Comparison of ENCODE assay signal across 10 cellular contexts in the genomic region with DNA sequence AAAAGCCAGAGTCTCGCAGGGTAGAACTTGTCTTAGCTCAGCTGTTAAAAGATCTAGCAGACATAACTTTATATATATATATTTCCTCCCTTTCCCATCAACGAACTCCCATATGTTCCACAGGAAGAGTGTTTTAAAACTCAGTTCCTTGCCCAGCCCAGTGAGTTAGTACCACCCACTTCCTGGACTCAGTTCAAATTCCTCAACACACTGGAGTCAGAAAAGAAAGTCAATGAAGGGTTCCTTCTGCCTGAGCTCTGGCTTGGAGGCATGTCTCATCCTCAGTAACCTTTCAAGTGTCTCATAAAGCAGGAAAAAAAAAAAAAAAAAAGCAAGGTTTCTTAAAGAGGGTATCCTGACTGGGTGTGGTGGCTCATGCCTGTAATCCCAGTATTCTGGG. TPM values are rescaled to one million over a fixed set of nuclear protein-coding genes. Genes with fewer than 3 reads are reported as not detected.
DNase-seq lines count a peak whose midpoint lies in the region; ATAC-seq and TF ChIP-seq lines count a peak whose summit lies in the region.
"Had no signal": no experiment of that assay in that cellular context is flagged by ENCODE, and none has a peak within 500 bp of the region (broad histone marks: within the 10 kb centered on the region; RNA-seq: fewer than 3 reads in every experiment).

No MANE protein-coding gene starts in this region.

- DNase-seq in activated CD4-positive, alpha-beta T cell treated with anti-CD3 and anti-CD28 coated beads for 36 hours: no peak
- DNase-seq in activated CD4-positive, alpha-beta T cell treated with anti-CD3 and anti-CD28 coated beads for 1 hour: no peak
- no peak for DNase-seq in left cardiac atrium
- DNase-seq in stimulated activated naive B cell treated with anti-CD40 and anti-IgM and Interleukin-4, amounts not matched to agents 10 μg/mL and 1 μg/mL and 100 μg/mL, for 72 hours: no peak
- no peak for DNase-seq in effector CD8-positive, alpha-beta T cell (lab: John Stamatoyannopoulos, UW)
- no peak for DNase-seq in nephron progenitor cell
- DNase-seq: activated T-cell treated with anti-CD3 and anti-CD28 coated beads, Interleukin-2, amount 50 U/mL, for 4 hours; NCI-H1105 treated with DMSO at 0.1 percent for 48 hours had no signal

- H3K27me3 Mint-ChIP-seq in activated CD4-positive, alpha-beta T cell treated with anti-CD3 and anti-CD28 coated beads for 36 hours: no peaks in the 10 kb centered on the region
- H3K27me3 Mint-ChIP-seq in activated naive CD8-positive, alpha-beta T cell: no peaks in the 10 kb centered on the region
- no peaks in the 10 kb centered on the region for H3K27me3 Mint-ChIP-seq in stimulated activated naive B cell treated with anti-CD40 and anti-IgM and Interleukin-4, amounts not matched to agents 10 μg/mL and 1 μg/mL and 100 μg/mL, for 72 hours
- H3K27me3 Mint-ChIP-seq in nephron progenitor cell (ENCODE audit: low read depth, poor library complexity): no peaks in the 10 kb centered on the region

- H3K4me3 Mint-ChIP-seq in activated CD4-positive, alpha-beta T cell treated with anti-CD3 and anti-CD28 coated beads for 36 hours: no peak overlapping the region
- peak overlapping the region; percentile 72 for H3K4me3 Mint-ChIP-seq in activated naive CD8-positive, alpha-beta T cell
- peak overlapping the region in 1 of 2 donors; percentile 54 for H3K4me3 Mint-ChIP-seq in stimulated activated naive B cell treated with anti-CD40 and anti-IgM and Interleukin-4, amounts not matched to agents 10 μg/mL and 1 μg/mL and 100 μg/mL, for 72 hours
- H3K4me3 Mint-ChIP-seq in nephron progenitor cell: no peak overlapping the region

- H3K36me3 Mint-ChIP-seq in activated CD4-positive, alpha-beta T cell treated with anti-CD3 and anti-CD28 coated beads for 36 hours (ENCODE audit: low read depth): peaks cover 73% of the 10 kb centered on the region
- H3K36me3 Mint-ChIP-seq in activated naive CD8-positive, alpha-beta T cell: peaks cover 11% of the 10 kb centered on the region
- peaks cover 50 to 70% of the 10 kb centered on the region in 2 donors for H3K36me3 Mint-ChIP-seq in stimulated activated naive B cell treated with anti-CD40 and anti-IgM and Interleukin-4, amounts not matched to agents 10 μg/mL and 1 μg/mL and 100 μg/mL, for 72 hours
- H3K36me3 Mint-ChIP-seq in nephron progenitor cell (ENCODE audit: low read depth): peaks cover 51% of the 10 kb centered on the region

- POLR2A ChIA-PET in activated CD4-positive, alpha-beta T cell treated with anti-CD3 and anti-CD28 coated beads for 36 hours (lab: Charles Lee): no interaction called here

- H3K27ac Mint-ChIP-seq in activated CD4-positive, alpha-beta T cell treated with anti-CD3 and anti-CD28 coated beads for 36 hours: peak overlapping the region; percentile 78
- H3K27ac Mint-ChIP-seq in activated naive CD8-positive, alpha-beta T cell: peak overlapping the region; percentile 89
- peak overlapping the region; percentile 37 for H3K27ac Mint-ChIP-seq in stimulated activated naive B cell treated with anti-CD40 and anti-IgM and Interleukin-4, amounts not matched to agents 10 μg/mL and 1 μg/mL and 100 μg/mL, for 72 hours
- H3K27ac Mint-ChIP-seq in nephron progenitor cell: no peak overlapping the region

- peak; percentile 37 for ATAC-seq in activated CD4-positive, alpha-beta T cell treated with anti-CD3 and anti-CD28 coated beads for 36 hours
- ATAC-seq in left cardiac atrium (peak; percentile 46 to 66), HG02623 (IDR thresholded peaks at IDR 0.05; ENCODE audit: unreplicated experiment) (no peak)
- no peak for ATAC-seq in stimulated activated naive B cell treated with anti-CD40 and anti-IgM and Interleukin-4, amounts not matched to agents 10 μg/mL and 1 μg/mL and 100 μg/mL, for 72 hours (replicated peaks)

- CTCF ChIA-PET in activated CD4-positive, alpha-beta T cell treated with anti-CD3 and anti-CD28 coated beads for 36 hours (lab: Charles Lee): interaction anchor here (0.6 to 2.9 kb wide), 3 partner anchors 9 to 30 kb away, joined by 3 to 16 read pairs (median 5); no protein-coding TSS in a partner anchor

- intact Hi-C loops in activated CD4-positive, alpha-beta T cell treated with anti-CD3 and anti-CD28 coated beads for 36 hours (cut with DNase I, micrococcal nuclease): no loop called here
- intact Hi-C loops in left cardiac atrium (cut with DNase I): no loop called here

- TF ChIP-seq CTCF in nephron progenitor cell (IDR thresholded peaks at IDR 0.05): no peak

- peaks cover 74% of the 10 kb centered on the region for H3K4me1 Mint-ChIP-seq in activated CD4-positive, alpha-beta T cell treated with anti-CD3 and anti-CD28 coated beads for 36 hours
- H3K4me1 Mint-ChIP-seq in activated naive CD8-positive, alpha-beta T cell (ENCODE audit: low read depth): peaks cover 75% of the 10 kb centered on the region
- H3K4me1 Mint-ChIP-seq in stimulated activated naive B cell treated with anti-CD40 and anti-IgM and Interleukin-4, amounts not matched to agents 10 μg/mL and 1 μg/mL and 100 μg/mL, for 72 hours: peaks cover 46 to 73% of the 10 kb centered on the region in 2 donors
- H3K4me1 Mint-ChIP-seq in nephron progenitor cell: peaks cover 44% of the 10 kb centered on the region

- no peaks in the 10 kb centered on the region for H3K9me3 Mint-ChIP-seq in activated CD4-positive, alpha-beta T cell treated with anti-CD3 and anti-CD28 coated beads for 36 hours (ENCODE audit: low read depth)
- no peaks in the 10 kb centered on the region for H3K9me3 Mint-ChIP-seq in activated naive CD8-positive, alpha-beta T cell (ENCODE audit: low read depth)
- no peaks in the 10 kb centered on the region for H3K9me3 Mint-ChIP-seq in stimulated activated naive B cell treated with anti-CD40 and anti-IgM and Interleukin-4, amounts not matched to agents 10 μg/mL and 1 μg/mL and 100 μg/mL, for 72 hours
- H3K9me3 Mint-ChIP-seq in nephron progenitor cell: no peaks in the 10 kb centered on the region
- H3K9me3 Mint-ChIP-seq: activated T-cell treated with anti-CD3 and anti-CD28 coated beads, Interleukin-2, amount 50 U/mL, for 4 hours had no signal

RNA-seq across cellular contexts. Expression of a gene that starts 15.6 kb away (rescaled TPM):
- total RNA-seq in activated CD4-positive, alpha-beta T cell treated with anti-CD3 and anti-CD28 coated beads for 36 hours: 100 to 1,000 TPM; 682 to 842 TPM
- total RNA-seq in left cardiac atrium: 100 to 1,000 TPM; 287 to 561 TPM

RNA-seq across cellular contexts. Expression of a gene that starts 21.5 kb away (rescaled TPM):
- under 1 TPM; 0.04 to 0.05 TPM for total RNA-seq in activated CD4-positive, alpha-beta T cell treated with anti-CD3 and anti-CD28 coated beads for 36 hours
- under 1 TPM; 0.13 to 0.74 TPM for total RNA-seq in left cardiac atrium

RNA-seq across cellular contexts. Expression of a gene that starts 29.8 kb away (rescaled TPM):
- total RNA-seq in activated CD4-positive, alpha-beta T cell treated with anti-CD3 and anti-CD28 coated beads for 36 hours: not detected
- not detected for total RNA-seq in left cardiac atrium
- total RNA-seq: activated T-cell treated with anti-CD3 and anti-CD28 coated beads, Interleukin-2, amount 50 U/mL, for 4 hours had no signal

RNA-seq across cellular contexts. Expression of a gene that starts 44.4 kb away (rescaled TPM):
- total RNA-seq in activated CD4-positive, alpha-beta T cell treated with anti-CD3 and anti-CD28 coated beads for 36 hours: 100 to 1,000 TPM; 205 to 255 TPM
- 100 to 1,000 TPM in 1 of 2 donors, 10 to 100 TPM in 1; 88.5 to 106 TPM for total RNA-seq in left cardiac atrium

Comparison
In these comparisons a context has a peak if more than half of its experiments do, and no peak if none do; other contexts are left out.
1. ATAC-seq: peak in activated CD4-positive, alpha-beta T cell treated with anti-CD3 and anti-CD28 coated beads for 36 hours (single experiment) and left cardiac atrium (2 of 2); none in stimulated activated naive B cell treated with anti-CD40 and anti-IgM and Interleukin-4, amounts not matched to agents 10 μg/mL and 1 μg/mL and 100 μg/mL, for 72 hours (0 of 2) and HG02623 (single experiment).